ENCODE assay signal across 1 cellular context in the genomic region with DNA sequence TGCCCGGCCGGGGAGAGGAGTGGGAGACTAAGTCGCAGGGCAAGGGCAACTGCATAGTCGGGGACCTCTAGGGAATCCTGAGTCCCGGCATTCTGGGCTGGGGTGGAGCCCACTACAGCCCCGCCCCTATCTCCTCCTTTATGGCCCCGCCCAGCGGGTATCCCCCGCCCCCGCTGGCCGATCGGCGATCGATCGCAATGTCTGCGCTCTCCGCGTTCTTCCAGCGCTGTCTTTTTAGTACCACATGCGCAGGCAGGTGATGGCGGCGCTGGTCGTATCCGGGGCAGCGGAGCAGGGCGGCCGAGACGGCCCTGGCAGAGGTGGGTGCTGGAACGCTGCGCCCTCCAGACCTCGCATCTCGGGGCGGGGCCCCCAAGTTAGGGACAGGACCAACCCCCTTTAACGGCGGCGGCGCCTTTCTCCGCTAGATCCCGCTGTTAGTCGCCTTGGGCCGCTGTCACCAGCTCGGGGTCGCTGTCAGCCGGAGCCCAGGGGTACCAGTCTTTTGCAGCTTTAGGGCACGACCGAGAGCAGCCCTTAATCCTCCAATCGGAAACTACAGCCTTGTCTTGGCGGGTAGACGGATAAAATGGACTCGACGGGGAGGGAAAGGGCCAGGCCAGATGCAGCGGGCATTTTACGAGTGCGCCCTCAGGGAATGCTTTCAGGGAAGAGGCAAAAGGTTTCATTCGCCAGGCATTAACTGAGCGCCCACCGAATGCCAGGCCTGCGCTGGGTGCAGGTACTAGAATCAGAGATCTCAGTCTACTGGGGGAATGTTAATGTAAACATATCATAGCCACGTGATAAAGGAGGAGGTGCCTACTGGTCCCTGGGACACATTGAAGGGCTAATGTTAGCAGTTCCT.
TF ChIP-seq lines count a peak whose summit lies in the region.

A gene (plus strand): TSS at position 243 of the 868 bp plus-strand sequence. CDS start 17 bp downstream, at position 260.

TF ChIP-seq in SK-N-SH, 30 proteins besides CTCF, POLR2A, EP300 and RAD21 (continued from another document):
- TF ChIP-seq, protein P1, sequence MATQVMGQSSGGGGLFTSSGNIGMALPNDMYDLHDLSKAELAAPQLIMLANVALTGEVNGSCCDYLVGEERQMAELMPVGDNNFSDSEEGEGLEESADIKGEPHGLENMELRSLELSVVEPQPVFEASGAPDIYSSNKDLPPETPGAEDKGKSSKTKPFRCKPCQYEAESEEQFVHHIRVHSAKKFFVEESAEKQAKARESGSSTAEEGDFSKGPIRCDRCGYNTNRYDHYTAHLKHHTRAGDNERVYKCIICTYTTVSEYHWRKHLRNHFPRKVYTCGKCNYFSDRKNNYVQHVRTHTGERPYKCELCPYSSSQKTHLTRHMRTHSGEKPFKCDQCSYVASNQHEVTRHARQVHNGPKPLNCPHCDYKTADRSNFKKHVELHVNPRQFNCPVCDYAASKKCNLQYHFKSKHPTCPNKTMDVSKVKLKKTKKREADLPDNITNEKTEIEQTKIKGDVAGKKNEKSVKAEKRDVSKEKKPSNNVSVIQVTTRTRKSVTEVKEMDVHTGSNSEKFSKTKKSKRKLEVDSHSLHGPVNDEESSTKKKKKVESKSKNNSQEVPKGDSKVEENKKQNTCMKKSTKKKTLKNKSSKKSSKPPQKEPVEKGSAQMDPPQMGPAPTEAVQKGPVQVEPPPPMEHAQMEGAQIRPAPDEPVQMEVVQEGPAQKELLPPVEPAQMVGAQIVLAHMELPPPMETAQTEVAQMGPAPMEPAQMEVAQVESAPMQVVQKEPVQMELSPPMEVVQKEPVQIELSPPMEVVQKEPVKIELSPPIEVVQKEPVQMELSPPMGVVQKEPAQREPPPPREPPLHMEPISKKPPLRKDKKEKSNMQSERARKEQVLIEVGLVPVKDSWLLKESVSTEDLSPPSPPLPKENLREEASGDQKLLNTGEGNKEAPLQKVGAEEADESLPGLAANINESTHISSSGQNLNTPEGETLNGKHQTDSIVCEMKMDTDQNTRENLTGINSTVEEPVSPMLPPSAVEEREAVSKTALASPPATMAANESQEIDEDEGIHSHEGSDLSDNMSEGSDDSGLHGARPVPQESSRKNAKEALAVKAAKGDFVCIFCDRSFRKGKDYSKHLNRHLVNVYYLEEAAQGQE (IDR thresholded peaks at IDR 0.05; ENCODE audit: low read depth, low read length) = peak; percentile 80
- TF ChIP-seq NFIC (IDR thresholded peaks at IDR 0.05; ENCODE audit: borderline replicate concordance) (no peak), POLR2AphosphoS5 (IDR thresholded peaks at IDR 0.05; ENCODE audit: low read depth, low read length) (peak; percentile 74), TAF1 (IDR thresholded peaks at IDR 0.05; ENCODE audit: borderline replicate concordance, low read depth, low read length) (peak; percentile 80), RXRA (IDR thresholded peaks at IDR 0.05; ENCODE audit: borderline replicate concordance, low read depth) (no peak), SIN3A (IDR thresholded peaks at IDR 0.05; ENCODE audit: borderline replicate concordance, low read depth, low read length) (peak; percentile 100), GATA2 (CRISPR knock-in tag; IDR thresholded peaks at IDR 0.05) (no peak)
- TF ChIP-seq, protein P2, sequence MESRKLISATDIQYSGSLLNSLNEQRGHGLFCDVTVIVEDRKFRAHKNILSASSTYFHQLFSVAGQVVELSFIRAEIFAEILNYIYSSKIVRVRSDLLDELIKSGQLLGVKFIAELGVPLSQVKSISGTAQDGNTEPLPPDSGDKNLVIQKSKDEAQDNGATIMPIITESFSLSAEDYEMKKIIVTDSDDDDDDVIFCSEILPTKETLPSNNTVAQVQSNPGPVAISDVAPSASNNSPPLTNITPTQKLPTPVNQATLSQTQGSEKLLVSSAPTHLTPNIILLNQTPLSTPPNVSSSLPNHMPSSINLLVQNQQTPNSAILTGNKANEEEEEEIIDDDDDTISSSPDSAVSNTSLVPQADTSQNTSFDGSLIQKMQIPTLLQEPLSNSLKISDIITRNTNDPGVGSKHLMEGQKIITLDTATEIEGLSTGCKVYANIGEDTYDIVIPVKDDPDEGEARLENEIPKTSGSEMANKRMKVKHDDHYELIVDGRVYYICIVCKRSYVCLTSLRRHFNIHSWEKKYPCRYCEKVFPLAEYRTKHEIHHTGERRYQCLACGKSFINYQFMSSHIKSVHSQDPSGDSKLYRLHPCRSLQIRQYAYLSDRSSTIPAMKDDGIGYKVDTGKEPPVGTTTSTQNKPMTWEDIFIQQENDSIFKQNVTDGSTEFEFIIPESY (IDR thresholded peaks at IDR 0.05; ENCODE audit: borderline replicate concordance, low read depth) = no peak
